11 cellular contexts compared by ENCODE assay signal in the genomic region with DNA sequence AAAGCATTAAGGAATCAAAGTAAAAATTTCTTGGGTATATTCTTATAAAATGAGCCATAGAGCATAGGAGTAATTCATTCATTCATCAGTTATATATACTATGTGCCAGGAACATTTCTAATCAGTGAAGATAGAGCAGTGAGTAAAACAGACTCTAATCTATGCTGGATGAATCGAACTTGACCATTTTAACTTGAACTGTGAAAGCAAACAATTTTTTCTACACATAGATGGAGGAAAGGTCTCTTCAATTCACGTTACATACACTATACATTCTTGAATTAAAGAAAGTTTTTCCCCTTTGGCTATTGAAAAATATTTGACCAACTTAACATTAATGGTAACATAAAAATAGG. TPM values are rescaled to one million over a fixed set of nuclear protein-coding genes. Genes with fewer than 3 reads are reported as not detected.
DNase-seq lines count a peak whose midpoint lies in the region; ATAC-seq, FAIRE-seq and TF ChIP-seq lines count a peak whose summit lies in the region.
"Had no signal": no experiment of that assay in that cellular context is flagged by ENCODE, and none has a peak within 500 bp of the region (broad histone marks: within the 10 kb centered on the region; RNA-seq: fewer than 3 reads in every experiment).

No MANE protein-coding gene starts in this region.

- WGBS in pancreas, 2 donors, result 10 to 14% methylated on average over 2 of the region's 2 CpGs

- BruUV-seq in Caco-2 (replicated peaks; lab: Mats Ljungman, UMichigan), result no TSS peak
- BruUV-seq in OCI-LY7 (replicated peaks; lab: Mats Ljungman, UMichigan), result no TSS peak

- in situ Hi-C loops in G401 (cut with HindIII; ENCODE audit: low sequenced_read_pairs), result no loop called here

- no peak for FAIRE-seq in pancreas (lab: Jason Lieb, UNC)
- FAIRE-seq: colon, GM18507 had no signal

- H3K4me3 ChIP-seq in Caco-2 (ENCODE audit: low read depth, low read length) (no peak overlapping the region), OCI-LY7 (ENCODE audit: low read depth, low read length, poor library complexity, severe bottlenecking) (peak overlapping the region; percentile 94), pancreas (peak overlapping the region in 3 of 4 donors; percentile 69 to 93 (median 86))

- peaks cover 5% of the 10 kb centered on the region for H3K36me3 Mint-ChIP-seq in Caco-2 (ENCODE audit: insufficient read depth, unreplicated experiment)
- no peaks in the 10 kb centered on the region for H3K36me3 Mint-ChIP-seq in endothelial cell (ENCODE audit: low read depth, unreplicated experiment)

- peak overlapping the region; percentile 74 for H3K4me3 Mint-ChIP-seq in Caco-2 (ENCODE audit: unreplicated experiment)
- H3K4me3 Mint-ChIP-seq in endothelial cell (ENCODE audit: unreplicated experiment), result peak overlapping the region; percentile 95

- POLR2A ChIA-PET in Caco-2 (lab: Charles Lee) (interaction anchor here (0.7 kb wide), 1 partner anchor 508 kb away, joined by 5 read pairs; no protein-coding TSS in a partner anchor), OCI-LY7 (lab: Charles Lee) (interaction anchor here (0.9 to 1.3 kb wide), 4 partner anchors 9 to 18 kb away, joined by 4 to 7 read pairs (median 4); no protein-coding TSS in a partner anchor)

- H3K4me1 Mint-ChIP-seq in Caco-2 (ENCODE audit: low read depth, unreplicated experiment), result no peaks in the 10 kb centered on the region
- peaks cover 56% of the 10 kb centered on the region for H3K4me1 Mint-ChIP-seq in endothelial cell (ENCODE audit: unreplicated experiment)

- CTCF ChIA-PET in Caco-2 (lab: Charles Lee), result no interaction called here
- CTCF ChIA-PET in OCI-LY7 (lab: Charles Lee; ENCODE audit: unreplicated experiment), result no interaction called here

- no peaks in the 10 kb centered on the region for H3K9me3 Mint-ChIP-seq in Caco-2 (ENCODE audit: unreplicated experiment)
- no peaks in the 10 kb centered on the region for H3K9me3 Mint-ChIP-seq in endothelial cell (ENCODE audit: unreplicated experiment)

- TF ChIP-seq CTCF in Caco-2 (IDR thresholded peaks at IDR 0.05; ENCODE audit: insufficient read depth in 1 of 2, low read depth in 1 of 2, low read length in 1 of 2, severe bottlenecking in 1 of 2, unreplicated experiment in 1 of 2) (no peak), OCI-LY7 (conservative IDR thresholded peaks at IDR 0.05; ENCODE audit: low read length) (no peak), endothelial cell (IDR thresholded peaks at IDR 0.05; ENCODE audit: unreplicated experiment) (no peak), pancreas (IDR thresholded peaks at IDR 0.05) (no peak)

- no peak overlapping the region for H3K27ac Mint-ChIP-seq in Caco-2 (ENCODE audit: unreplicated experiment)
- H3K27ac Mint-ChIP-seq in endothelial cell (ENCODE audit: unreplicated experiment), result peak overlapping the region; percentile 52

- peaks cover 60% of the 10 kb centered on the region for H3K79me2 ChIP-seq in OCI-LY7 (ENCODE audit: insufficient read depth, low read depth, low read length)

- H3K9me3 ChIP-seq in Caco-2 (no peaks in the 10 kb centered on the region), OCI-LY7 (ENCODE audit: low read length) (no peaks in the 10 kb centered on the region), pancreas (no peaks in the 10 kb centered on the region)

- H3K4me2 ChIP-seq in OCI-LY7 (ENCODE audit: low read length), result peak overlapping the region; percentile 95

- H3K27ac ChIP-seq in OCI-LY7 (ENCODE audit: low read depth, low read length, poor library complexity, severe bottlenecking) (peak overlapping the region; percentile 7), pancreas (peak overlapping the region in 2 of 4 donors; percentile 92 to 94)

- H3K27me3 ChIP-seq in Caco-2 (replicated peaks; ENCODE audit: control insufficient read depth, insufficient read depth, low read length), result no peaks in the 10 kb centered on the region
- no peaks in the 10 kb centered on the region for H3K27me3 ChIP-seq in pancreas

- peaks cover 20% of the 10 kb centered on the region for H4K20me1 ChIP-seq in OCI-LY7 (ENCODE audit: insufficient read depth, low read length)

- H3K9me2 ChIP-seq in OCI-LY7 (ENCODE audit: insufficient read depth, low read length), result no peaks in the 10 kb centered on the region

- H2AFZ ChIP-seq in OCI-LY7 (ENCODE audit: low read length), result no peak overlapping the region

- ATAC-seq in pancreas, result no peak
- no peak for ATAC-seq in GM21515 (IDR thresholded peaks at IDR 0.05; ENCODE audit: unreplicated experiment)

- H3K4me1 ChIP-seq in Caco-2 (no peaks in the 10 kb centered on the region), OCI-LY7 (ENCODE audit: insufficient read depth, low read length, poor library complexity, severe bottlenecking) (peaks cover 54% of the 10 kb centered on the region), pancreas (peaks cover 8 to 53% (median 27%) of the 10 kb centered on the region in 3 donors)

- intact Hi-C loops in Caco-2 (cut with micrococcal nuclease; ENCODE audit: unreplicated experiment), result loop anchor here (10.0 kb wide), 1 partner anchor 72 kb away; no protein-coding TSS in a partner anchor
- intact Hi-C loops in OCI-LY7 (cut with micrococcal nuclease; ENCODE audit: unreplicated experiment), result loop anchor here (10.0 kb wide), 1 partner anchor 688 kb away; the partner anchor contains the start of gene CLIC4
- intact Hi-C loops in pancreas (cut with DNase I), result no loop called here

- no peaks in the 10 kb centered on the region for H3K27me3 Mint-ChIP-seq in Caco-2 (ENCODE audit: insufficient read depth, unreplicated experiment)
- peaks cover 2% of the 10 kb centered on the region for H3K27me3 Mint-ChIP-seq in endothelial cell (ENCODE audit: unreplicated experiment)

- H3K36me3 ChIP-seq in Caco-2 (ENCODE audit: control insufficient read depth, insufficient read depth, low read length) (no peaks in the 10 kb centered on the region), OCI-LY7 (ENCODE audit: insufficient read depth, low read length) (peaks cover 7% of the 10 kb centered on the region; the same call in 1 of the 2 replicates), pancreas (no peaks in the 10 kb centered on the region)

- DNase-seq in Caco-2 (no peak), OCI-LY7 (ENCODE audit: low spot score) (no peak), endothelial cell (ENCODE audit: low spot score) (no peak), pancreas (no peak), G401 (ENCODE audit: low spot score) (no peak), NCI-H82 (lab: John Stamatoyannopoulos, UW) (no peak), DMS53 (lab: John Stamatoyannopoulos, UW) (no peak)
- DNase-seq: RPMI8226 had no signal

RNA-seq across cellular contexts. Expression of gene MACO1, which starts 1.6 kb away (rescaled TPM):
- total RNA-seq in Caco-2 (2022), result 16.8 TPM in 2 replicates
- total RNA-seq in OCI-LY7 (2014; rRNA removed; shearing (Covaris generic)), result 8.8 and 11.8 TPM in 2 replicates
- 18.6 and 18.7 TPM in 2 replicates for total RNA-seq in OCI-LY7 (2022)
- total RNA-seq in endothelial cell (ENCODE audit: unreplicated experiment), result 35.9 TPM
- 10 to 100 TPM; 19.6 to 28.2 (median 23.9) TPM for total RNA-seq in pancreas
- 10 to 100 TPM in 1 of 2 donors, 1 to 10 TPM in 1; 8.8 to 14.4 TPM for polyA plus RNA-seq in pancreas
- 79.2 and 84.0 TPM in 2 replicates for total RNA-seq in G401 (2014; rRNA removed; shearing (Covaris generic))

RNA-seq across cellular contexts. Expression of gene RHCE, which starts 11.7 kb away (rescaled TPM):
- total RNA-seq in Caco-2 (2022), result 0.30 TPM in 1 of 2 replicates, not detected in the other
- 0.21 and 0.63 TPM in 2 replicates for total RNA-seq in OCI-LY7 (2014; rRNA removed; shearing (Covaris generic))
- total RNA-seq in OCI-LY7 (2022), result not detected in 2 replicates
- 2.4 TPM for total RNA-seq in endothelial cell (ENCODE audit: unreplicated experiment)
- total RNA-seq in pancreas, result under 1 TPM; 0.24 to 0.90 (median 0.49) TPM
- polyA plus RNA-seq in pancreas, result under 1 TPM; 0.23 to 0.53 TPM
- 0.17 and 1.6 TPM in 2 replicates for total RNA-seq in G401 (2014; rRNA removed; shearing (Covaris generic))

Comparison
In these comparisons a context has a peak if more than half of its experiments do, and no peak if none do; other contexts are left out.
1. intact Hi-C loops: an anchor here in Caco-2 (10.0 kb wide) and OCI-LY7 (10.0 kb wide); none called in pancreas.